Comparison of ENCODE assay signal across 11 cellular contexts in genomic region chr3:111603679-111604643, GRCh38. TPM values are rescaled to one million over a fixed set of nuclear protein-coding genes. Genes with fewer than 3 reads are reported as not detected.
DNase-seq lines count a peak whose midpoint lies in the region; ATAC-seq, FAIRE-seq and TF ChIP-seq lines count a peak whose summit lies in the region.
"Had no signal": no experiment of that assay in that cellular context is flagged by ENCODE, and none has a peak within 500 bp of the region (broad histone marks: within the 10 kb centered on the region; RNA-seq: fewer than 3 reads in every experiment).

No MANE protein-coding gene starts in this region.

- H3K4me1 ChIP-seq in lower lobe of right lung = no peaks in the 10 kb centered on the region
- H3K4me1 ChIP-seq: parathyroid adenoma had no signal

- H3K4me3 ChIP-seq in lower lobe of right lung = no peak overlapping the region

- no peaks in the 10 kb centered on the region for H3K9me3 ChIP-seq in lower lobe of right lung

- no peak overlapping the region for H3K27ac ChIP-seq in lower lobe of right lung
- H3K27ac ChIP-seq: parathyroid adenoma, VCaP had no signal

- ATAC-seq in GM19463 (IDR thresholded peaks at IDR 0.05; ENCODE audit: unreplicated experiment) = peak; percentile 56
- peak; percentile 35 for ATAC-seq in HG03520 (IDR thresholded peaks at IDR 0.05; ENCODE audit: unreplicated experiment)
- ATAC-seq in lower lobe of right lung = peak; percentile 63 to 68

- no peaks in the 10 kb centered on the region for H3K27me3 ChIP-seq in lower lobe of right lung (ENCODE audit: low read depth)

- no peak for TF ChIP-seq CTCF in lower lobe of right lung (IDR thresholded peaks at IDR 0.05)

- intact Hi-C loops in lower lobe of right lung (cut with DNase I) = no loop called here

- peak; percentile 64 for FAIRE-seq in GM18507 (lab: Jason Lieb, UNC)

- DNase-seq in GM18507 (ENCODE audit: extremely low spot score, insufficient read length, low read depth) (no peak), lower lobe of right lung (no peak), iPS-NIHi7 (ENCODE audit: extremely low spot score) (no peak), NCI-H187 treated with DMSO at 0.1 percent for 48 hours (lab: John Stamatoyannopoulos, UW) (no peak)
- no peak for DNase-seq in activated effector memory CD4-positive, alpha-beta T cell treated with Interleukin-2 at 50 U/mL for 16 hours
- DNase-seq: NCI-H1436 treated with DMSO at 0.1 percent for 48 hours had no signal

- no peaks in the 10 kb centered on the region for H3K36me3 ChIP-seq in lower lobe of right lung

RNA-seq across cellular contexts. Expression of gene ZBED2, which starts 8.8 kb away (rescaled TPM):
- 8.2 TPM for total RNA-seq in lower lobe of right lung
- total RNA-seq: OCI-LY7 had no signal
